Comparison of ENCODE assay signal across 16 cellular contexts in genomic region chr10:130432271-130432670, GRCh38.
DNase-seq lines count a peak whose midpoint lies in the region; ATAC-seq and TF ChIP-seq lines count a peak whose summit lies in the region.
"Had no signal": no experiment of that assay in that cellular context is flagged by ENCODE, and none has a peak within 500 bp of the region (broad histone marks: within the 10 kb centered on the region; RNA-seq: fewer than 3 reads in every experiment).

No MANE protein-coding gene starts in this region.

- TF ChIP-seq EP300 in esophagus muscularis mucosa (IDR thresholded peaks at IDR 0.05) = no peak

- H3K4me3 ChIP-seq in esophagus muscularis mucosa = no peak overlapping the region
- H3K4me3 ChIP-seq: GM23248 had no signal

- no peaks in the 10 kb centered on the region for H3K36me3 ChIP-seq in esophagus muscularis mucosa
- H3K36me3 ChIP-seq: BE2C had no signal

- no peaks in the 10 kb centered on the region for H3K27me3 ChIP-seq in esophagus muscularis mucosa
- H3K27me3 ChIP-seq: BE2C had no signal

- H3K4me1 ChIP-seq in esophagus muscularis mucosa = no peaks in the 10 kb centered on the region
- H3K4me1 ChIP-seq: BE2C, Caco-2 had no signal

- intact Hi-C loops in cardiac septum (cut with DNase I) = no loop called here
- intact Hi-C loops in Right ventricle myocardium inferior (cut with DNase I) = no loop called here
- intact Hi-C loops in esophagus muscularis mucosa (cut with DNase I) = no loop called here

- no peaks in the 10 kb centered on the region for H3K9me3 ChIP-seq in esophagus muscularis mucosa
- H3K9me3 ChIP-seq: BE2C, Caco-2 had no signal

- no peak for TF ChIP-seq POLR2A in esophagus muscularis mucosa (IDR thresholded peaks at IDR 0.05; ENCODE audit: low read depth)
- no peak for TF ChIP-seq POLR2A in GM18505 (IDR thresholded peaks at IDR 0.05; ENCODE audit: borderline replicate concordance, extremely low read depth, insufficient read depth, insufficient read length)

- no peak for ATAC-seq in Right ventricle myocardium inferior
- ATAC-seq in GM18505 (IDR thresholded peaks at IDR 0.05; ENCODE audit: unreplicated experiment) = no peak

- DNase-seq in cardiac septum (ENCODE audit: low spot score) (peak; percentile 17), Right ventricle myocardium inferior (ENCODE audit: missing footprints) (no peak), esophagus muscularis mucosa (ENCODE audit: extremely low spot score) (peak; percentile 79), mesenteric fat pad (ENCODE audit: low spot score) (peak; percentile 26), NCI-H187 treated with DMSO at 0.1 percent for 48 hours (lab: John Stamatoyannopoulos, UW) (no peak), NCI-H2171 treated with DMSO at 0.1 percent for 48 hours (lab: John Stamatoyannopoulos, UW) (no peak)
- DNase-seq: ACHN; BE2C; C1 segment of cervical spinal cord; Caco-2; CD4-positive, CD25-positive, alpha-beta regulatory T cell; CD8-positive, alpha-beta memory T cell; GM23248; HCEC 1CT had no signal

- no peak for TF ChIP-seq CTCF in esophagus muscularis mucosa (IDR thresholded peaks at IDR 0.05)

- WGBS in esophagus muscularis mucosa = 67% methylated on average over 7 of the region's 7 CpGs

- no peak overlapping the region for H3K27ac ChIP-seq in esophagus muscularis mucosa (replicated peaks in 1 of 4)
- H3K27ac ChIP-seq: GM23248, HL-60 had no signal

Comparison
In these comparisons a context has a peak if more than half of its experiments do, and no peak if none do; other contexts are left out.
1. DNase-seq: peak in cardiac septum (single experiment), esophagus muscularis mucosa (single experiment) and mesenteric fat pad (single experiment); none in Right ventricle myocardium inferior (single experiment), NCI-H187 treated with DMSO at 0.1 percent for 48 hours (single experiment) and NCI-H2171 treated with DMSO at 0.1 percent for 48 hours (single experiment).